Comparison of ENCODE assay signal across 10 cellular contexts in the genomic region with DNA sequence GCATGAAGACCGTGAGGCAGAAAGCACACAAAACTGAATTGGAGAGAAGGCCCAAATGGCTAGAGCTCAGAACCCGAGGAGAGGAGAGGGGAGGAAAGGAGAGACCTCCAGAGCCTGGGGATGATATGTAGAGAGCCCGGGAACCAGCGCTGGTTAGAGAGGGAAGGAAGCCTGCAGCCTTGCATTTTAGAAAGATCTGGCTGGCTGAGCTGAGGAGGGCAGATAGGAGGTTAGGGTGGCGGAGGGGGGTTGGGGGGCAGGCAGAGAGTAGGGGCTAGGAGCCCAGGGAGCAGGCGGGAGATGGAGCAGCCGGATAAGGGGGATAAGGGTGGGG.
DNase-seq lines count a peak whose midpoint lies in the region; ATAC-seq and TF ChIP-seq lines count a peak whose summit lies in the region.
"Had no signal": no experiment of that assay in that cellular context is flagged by ENCODE, and none has a peak within 500 bp of the region (broad histone marks: within the 10 kb centered on the region; RNA-seq: fewer than 3 reads in every experiment).

No MANE protein-coding gene starts in this region.

- no peak for TF ChIP-seq RAD21 in IMR-90 (IDR thresholded peaks at IDR 0.05; ENCODE audit: low read length)

- H3K9me3 ChIP-seq in A673 (ENCODE audit: low read depth, low read length, poor library complexity, severe bottlenecking) = no peaks in the 10 kb centered on the region
- no peaks in the 10 kb centered on the region for H3K9me3 ChIP-seq in IMR-90 (ENCODE audit: control insufficient read depth, insufficient read depth, low read length)
- H3K9me3 ChIP-seq: mucosa of descending colon had no signal

- in situ Hi-C loops in IMR-90 (cut with MboI; ENCODE audit: low sequenced_read_pairs) = no loop called here

- no peaks in the 10 kb centered on the region for H3K27me3 Mint-ChIP-seq in osteocyte (ENCODE audit: unreplicated experiment)

- H3K9ac ChIP-seq in IMR-90 (ENCODE audit: low read depth, low read length) = no peak overlapping the region

- H3K9me1 ChIP-seq in IMR-90 (ENCODE audit: insufficient read depth, low read length) = peaks cover 22% of the 10 kb centered on the region

- no peak overlapping the region for H3K4me3 Mint-ChIP-seq in osteocyte (ENCODE audit: unreplicated experiment)

- peaks cover 65% of the 10 kb centered on the region for H3K4me1 ChIP-seq in A673 (ENCODE audit: insufficient read depth, low read length, poor library complexity, severe bottlenecking)
- H3K4me1 ChIP-seq in IMR-90 (ENCODE audit: control insufficient read depth, insufficient read depth, low read length) = peaks cover 53% of the 10 kb centered on the region

- dilution Hi-C loops in IMR-90 (cut with HindIII; ENCODE audit: low sequenced_read_pairs, unreplicated experiment) = no loop called here

- H2AK9ac ChIP-seq in IMR-90 (replicated peaks; ENCODE audit: low read depth, low read length, poor library complexity) = no peak overlapping the region

- peak overlapping the region; percentile 58 for H3K27ac Mint-ChIP-seq in osteocyte (ENCODE audit: unreplicated experiment)

- H3K27ac ChIP-seq in A673 (ENCODE audit: low read depth, low read length, poor library complexity, severe bottlenecking) (peak overlapping the region; percentile 59), IMR-90 (ENCODE audit: insufficient read depth, low read length) (peak overlapping the region; percentile 3; the same call in 1 of the 2 replicates), dorsolateral prefrontal cortex (peak overlapping the region in 51 of 59 donors; percentile 9 to 100 (median 99)), caudate nucleus (ENCODE audit: low read depth, low read length) (no peak overlapping the region)

- H3K4ac ChIP-seq in IMR-90 (ENCODE audit: low read depth, low read length) = peak overlapping the region; percentile 5; the same call in 1 of the 2 replicates

- BruUV-seq in A673 (replicated peaks; lab: Mats Ljungman, UMichigan) = no TSS peak
- no TSS peak for BruUV-seq in IMR-90 (replicated peaks; lab: Mats Ljungman, UMichigan)

- POLR2A ChIA-PET in A673 (lab: Charles Lee; ENCODE audit: low non-redundant PET) = interaction anchor here (0.6 kb wide), 2 partner anchors 108 to 149 kb away, joined by 4 to 6 read pairs; no protein-coding TSS in a partner anchor
- POLR2A ChIA-PET in IMR-90 (lab: Charles Lee; ENCODE audit: unreplicated experiment) = no interaction called here

- 0 out of 2 replicates have a peak overlapping the region, but pooled peaks have one; percentile 1 for H3K14ac ChIP-seq in IMR-90 (replicated peaks; ENCODE audit: low read depth, low read length)

- H3K9me3 Mint-ChIP-seq in osteocyte (ENCODE audit: unreplicated experiment) = no peaks in the 10 kb centered on the region

- H3K4me3 ChIP-seq in A673 (ENCODE audit: low read depth, low read length, poor library complexity, severe bottlenecking) = no peak overlapping the region
- H3K4me3 ChIP-seq in IMR-90 (ENCODE audit: insufficient read depth, low read depth, low read length) = no peak overlapping the region
- no peak overlapping the region for H3K4me3 ChIP-seq in dorsolateral prefrontal cortex
- H3K4me3 ChIP-seq: mucosa of descending colon had no signal

- H3K36me3 Mint-ChIP-seq in osteocyte (ENCODE audit: unreplicated experiment) = no peaks in the 10 kb centered on the region

- H3K36me3 ChIP-seq in A673 (ENCODE audit: insufficient read depth, low read length, poor library complexity, severe bottlenecking) (no peaks in the 10 kb centered on the region), IMR-90 (ENCODE audit: control insufficient read depth, insufficient read depth, low read length) (peaks cover 2% of the 10 kb centered on the region; the same call in 1 of the 2 replicates)

- 39% methylated on average over 3 of the region's 7 CpGs; no CpG with 5 or more reads in 1 of the 2 experiments for WGBS in IMR-90 (ENCODE audit: extremely low coverage in 2 of 2, insufficient read length in 1 of 2), 2 experiments

- no peak overlapping the region for H4K5ac ChIP-seq in IMR-90 (ENCODE audit: low read depth, low read length)

- peak overlapping the region; percentile 20; the same call in 1 of the 2 replicates for H2AK5ac ChIP-seq in IMR-90 (ENCODE audit: low read depth, low read length)

- H3K4me2 ChIP-seq in IMR-90 (ENCODE audit: low read depth, low read length) = no peak overlapping the region

- DNase-seq in A673 (ENCODE audit: low spot score) (no peak), IMR-90 (no peak), dorsolateral prefrontal cortex (no peak), osteocyte (ENCODE audit: extremely low spot score, unreplicated experiment) (no peak), DMS79 treated with DMSO at 0.1 percent for 48 hours (lab: John Stamatoyannopoulos, UW) (no peak), anterior cingulate cortex (lab: John Stamatoyannopoulos, UW) (no peak), germinal center (ENCODE audit: low spot score) (no peak), caudate nucleus (lab: John Stamatoyannopoulos, UW) (no peak)
- DNase-seq: C1 segment of cervical spinal cord had no signal

- no peak overlapping the region for H3K56ac ChIP-seq in IMR-90 (ENCODE audit: extremely low read depth, insufficient read depth, low read length)

- H2AFZ ChIP-seq in IMR-90 (replicated peaks; ENCODE audit: low read length, poor library complexity) = no peak overlapping the region

- no peaks in the 10 kb centered on the region; the same call in 1 of the 2 replicates for H4K20me1 ChIP-seq in IMR-90 (ENCODE audit: insufficient read depth, low read length)

- H2BK5ac ChIP-seq in IMR-90 (ENCODE audit: low read depth, low read length, poor library complexity, severe bottlenecking) = no peak overlapping the region

- CTCF ChIA-PET in A673 (lab: Charles Lee) = no interaction called here
- CTCF ChIA-PET in IMR-90 (lab: Yijun Ruan, JAX) = interaction anchor here (2.0 kb wide), 1 partner anchor 10 kb away, joined by 5 read pairs; no protein-coding TSS in a partner anchor

- H2BK15ac ChIP-seq in IMR-90 (ENCODE audit: low read depth, low read length) = no peak overlapping the region

- 0 out of 2 replicates have a peak overlapping the region, but pooled peaks have one; percentile 0 for H2BK20ac ChIP-seq in IMR-90 (ENCODE audit: low read depth, low read length)

- H2BK120ac ChIP-seq in IMR-90 (ENCODE audit: low read depth, low read length) = peak overlapping the region; percentile 5; the same call in 1 of the 2 replicates

- TF ChIP-seq CTCF in A673 (conservative IDR thresholded peaks at IDR 0.05; ENCODE audit: low read depth, low read length) (no peak), IMR-90 (conservative IDR thresholded peaks at IDR 0.05; ENCODE audit: low read depth, low read length) (no peak), dorsolateral prefrontal cortex (IDR thresholded peaks at IDR 0.05 in 54 of 56, conservative IDR thresholded peaks at IDR 0.05 in 2 of 56; ENCODE audit: low read depth in 1 of 56, partially characterized antibody in 56 of 56) (no peak), osteocyte (IDR thresholded peaks at IDR 0.05) (no peak)

- H3K4me1 Mint-ChIP-seq in osteocyte (ENCODE audit: unreplicated experiment) = peaks cover 77% of the 10 kb centered on the region

- H3K23ac ChIP-seq in IMR-90 (ENCODE audit: low read depth, low read length) = no peak overlapping the region; the same call in 1 of the 2 replicates

- H3K79me1 ChIP-seq in IMR-90 (ENCODE audit: low read depth in 1 of 2, low read length in 2 of 2) = peaks cover 28 to 74% of the 10 kb centered on the region in 2 experiments

- no peak overlapping the region for H3K18ac ChIP-seq in IMR-90 (ENCODE audit: low read depth, low read length)

- no peak for TF ChIP-seq POLR2A in IMR-90 (IDR thresholded peaks at IDR 0.05; ENCODE audit: low read depth, low read length)

- H4K91ac ChIP-seq in IMR-90 (ENCODE audit: insufficient read depth, low read depth, low read length) = peak overlapping the region; percentile 33; the same call in 1 of the 2 replicates

- intact Hi-C loops in A673 (cut with micrococcal nuclease; ENCODE audit: unreplicated experiment) = loop anchor here (10.0 kb wide), 1 partner anchor 111 kb away; no protein-coding TSS in a partner anchor
- intact Hi-C loops in IMR-90 (cut with micrococcal nuclease) = no loop called here
- intact Hi-C loops in dorsolateral prefrontal cortex (cut with DNase I) = loop anchor here in 1 of 2 donors (5.0 kb wide), 1 partner anchor 356 kb away; no protein-coding TSS in a partner anchor

- peak overlapping the region in 1 of 2 experiments; percentile 1; a peak in 1 of 4 replicates for H4K8ac ChIP-seq in IMR-90 (ENCODE audit: low read depth in 2 of 2, low read length in 2 of 2)

- ATAC-seq in IMR-90 (ENCODE audit: low read depth) = no peak

- H3K27me3 ChIP-seq in A673 (replicated peaks; ENCODE audit: insufficient read depth, low read depth, low read length, poor library complexity) (no peaks in the 10 kb centered on the region), IMR-90 (ENCODE audit: control insufficient read depth, insufficient read depth, low read length) (no peaks in the 10 kb centered on the region), dorsolateral prefrontal cortex (no peaks in the 10 kb centered on the region)

TF ChIP-seq in IMR-90, 13 proteins besides CTCF, POLR2A, EP300 and RAD21 (continues in another document):
- TF ChIP-seq, protein P1, sequence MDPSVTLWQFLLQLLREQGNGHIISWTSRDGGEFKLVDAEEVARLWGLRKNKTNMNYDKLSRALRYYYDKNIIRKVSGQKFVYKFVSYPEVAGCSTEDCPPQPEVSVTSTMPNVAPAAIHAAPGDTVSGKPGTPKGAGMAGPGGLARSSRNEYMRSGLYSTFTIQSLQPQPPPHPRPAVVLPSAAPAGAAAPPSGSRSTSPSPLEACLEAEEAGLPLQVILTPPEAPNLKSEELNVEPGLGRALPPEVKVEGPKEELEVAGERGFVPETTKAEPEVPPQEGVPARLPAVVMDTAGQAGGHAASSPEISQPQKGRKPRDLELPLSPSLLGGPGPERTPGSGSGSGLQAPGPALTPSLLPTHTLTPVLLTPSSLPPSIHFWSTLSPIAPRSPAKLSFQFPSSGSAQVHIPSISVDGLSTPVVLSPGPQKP (IDR thresholded peaks at IDR 0.05; ENCODE audit: borderline replicate concordance, low read depth, low read length) = no peak
- TF ChIP-seq BHLHE40 (IDR thresholded peaks at IDR 0.05; ENCODE audit: low read depth, low read length) (no peak), MXI1 (IDR thresholded peaks at IDR 0.05; ENCODE audit: borderline replicate concordance, low read depth, low read length) (no peak), MAZ (IDR thresholded peaks at IDR 0.05; ENCODE audit: borderline replicate concordance, low read depth, low read length) (no peak), SMC3 (IDR thresholded peaks at IDR 0.05; ENCODE audit: low read depth, low read length) (no peak), FOS (IDR thresholded peaks at IDR 0.05; ENCODE audit: low read depth, low read length) (no peak)
- TF ChIP-seq, protein P2, sequence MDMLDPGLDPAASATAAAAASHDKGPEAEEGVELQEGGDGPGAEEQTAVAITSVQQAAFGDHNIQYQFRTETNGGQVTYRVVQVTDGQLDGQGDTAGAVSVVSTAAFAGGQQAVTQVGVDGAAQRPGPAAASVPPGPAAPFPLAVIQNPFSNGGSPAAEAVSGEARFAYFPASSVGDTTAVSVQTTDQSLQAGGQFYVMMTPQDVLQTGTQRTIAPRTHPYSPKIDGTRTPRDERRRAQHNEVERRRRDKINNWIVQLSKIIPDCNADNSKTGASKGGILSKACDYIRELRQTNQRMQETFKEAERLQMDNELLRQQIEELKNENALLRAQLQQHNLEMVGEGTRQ (IDR thresholded peaks at IDR 0.05; ENCODE audit: low read depth, low read length) = no peak
